3 cellular contexts compared by ENCODE assay signal in the genomic region with DNA sequence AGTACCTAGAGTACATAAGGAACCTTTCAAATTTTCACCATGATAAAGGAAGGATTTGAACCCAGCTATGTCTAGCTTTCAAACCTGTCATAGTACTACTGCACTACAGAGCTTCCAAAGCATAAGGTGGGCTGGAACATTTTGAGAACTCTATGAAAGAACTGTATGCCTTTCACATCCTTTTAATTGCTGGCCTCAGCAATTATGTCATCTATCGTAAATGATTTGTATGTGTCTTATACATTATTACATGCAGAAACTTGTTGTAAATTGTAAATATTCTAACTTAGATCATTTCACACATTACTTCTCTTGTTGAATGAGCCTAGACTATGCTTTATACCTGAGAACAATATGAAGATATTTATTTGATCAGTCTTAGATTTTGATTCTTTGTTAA.
A peak's percentile ranks its signal among the peaks of the same experiment; 100 is the strongest.
TF ChIP-seq lines count a peak whose summit lies in the region.

No MANE protein-coding gene starts in this region.

TF ChIP-seq in A549, 52 proteins besides CTCF, POLR2A, EP300 and RAD21:
- TF ChIP-seq HOXB5 (CRISPR knock-in tag; IDR thresholded peaks at IDR 0.05) (no peak), MAFK (IDR thresholded peaks at IDR 0.05; ENCODE audit: partially characterized antibody) (peak; percentile 45)

TF ChIP-seq in IMR-90, 13 proteins besides CTCF, POLR2A, EP300 and RAD21:
- TF ChIP-seq SMC3 (IDR thresholded peaks at IDR 0.05; ENCODE audit: low read depth, low read length) (no peak), MXI1 (IDR thresholded peaks at IDR 0.05; ENCODE audit: borderline replicate concordance, low read depth, low read length) (no peak), CEBPB (IDR thresholded peaks at IDR 0.05; ENCODE audit: low read depth, low read length) (no peak), RFX5 (IDR thresholded peaks at IDR 0.05; ENCODE audit: low read depth, low read length) (no peak), MAFK (IDR thresholded peaks at IDR 0.05; ENCODE audit: low read depth, low read length) (peak; percentile 71), CHD1 (IDR thresholded peaks at IDR 0.05; ENCODE audit: low read depth, low read length) (no peak)
- TF ChIP-seq, protein P1, sequence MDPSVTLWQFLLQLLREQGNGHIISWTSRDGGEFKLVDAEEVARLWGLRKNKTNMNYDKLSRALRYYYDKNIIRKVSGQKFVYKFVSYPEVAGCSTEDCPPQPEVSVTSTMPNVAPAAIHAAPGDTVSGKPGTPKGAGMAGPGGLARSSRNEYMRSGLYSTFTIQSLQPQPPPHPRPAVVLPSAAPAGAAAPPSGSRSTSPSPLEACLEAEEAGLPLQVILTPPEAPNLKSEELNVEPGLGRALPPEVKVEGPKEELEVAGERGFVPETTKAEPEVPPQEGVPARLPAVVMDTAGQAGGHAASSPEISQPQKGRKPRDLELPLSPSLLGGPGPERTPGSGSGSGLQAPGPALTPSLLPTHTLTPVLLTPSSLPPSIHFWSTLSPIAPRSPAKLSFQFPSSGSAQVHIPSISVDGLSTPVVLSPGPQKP (IDR thresholded peaks at IDR 0.05; ENCODE audit: borderline replicate concordance, low read depth, low read length), result no peak

TF ChIP-seq in K562, 482 proteins besides CTCF, POLR2A, EP300 and RAD21:
- no peak for TF ChIP-seq MED1 (CRISPR knock-in tag; IDR thresholded peaks at IDR 0.05; ENCODE audit: borderline replicate concordance)
- TF ChIP-seq FOXM1 (IDR thresholded peaks at IDR 0.05; ENCODE audit: low read depth), result no peak
- TF ChIP-seq FOXM1 (CRISPR knock-in tag; IDR thresholded peaks at IDR 0.05; ENCODE audit: low read depth), result no peak
- TF ChIP-seq PBX2 (CRISPR knock-in tag; IDR thresholded peaks at IDR 0.05; ENCODE audit: low read depth), result no peak
- no peak for TF ChIP-seq PBX2 (tag; conservative IDR thresholded peaks at IDR 0.05; ENCODE audit: low read depth)
- TF ChIP-seq ZNF316 (IDR thresholded peaks at IDR 0.05), result peak; percentile 4; the same call in 1 of the 2 replicates
- TF ChIP-seq ZNF324 (CRISPR knock-in tag; IDR thresholded peaks at IDR 0.05), result no peak
- TF ChIP-seq, protein P2, sequence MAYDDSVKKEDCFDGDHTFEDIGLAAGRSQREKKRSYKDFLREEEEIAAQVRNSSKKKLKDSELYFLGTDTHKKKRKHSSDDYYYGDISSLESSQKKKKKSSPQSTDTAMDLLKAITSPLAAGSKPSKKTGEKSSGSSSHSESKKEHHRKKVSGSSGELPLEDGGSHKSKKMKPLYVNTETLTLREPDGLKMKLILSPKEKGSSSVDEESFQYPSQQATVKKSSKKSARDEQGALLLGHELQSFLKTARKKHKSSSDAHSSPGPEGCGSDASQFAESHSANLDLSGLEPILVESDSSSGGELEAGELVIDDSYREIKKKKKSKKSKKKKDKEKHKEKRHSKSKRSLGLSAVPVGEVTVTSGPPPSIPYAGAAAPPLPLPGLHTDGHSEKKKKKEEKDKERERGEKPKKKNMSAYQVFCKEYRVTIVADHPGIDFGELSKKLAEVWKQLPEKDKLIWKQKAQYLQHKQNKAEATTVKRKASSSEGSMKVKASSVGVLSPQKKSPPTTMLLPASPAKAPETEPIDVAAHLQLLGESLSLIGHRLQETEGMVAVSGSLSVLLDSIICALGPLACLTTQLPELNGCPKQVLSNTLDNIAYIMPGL (CRISPR knock-in tag; IDR thresholded peaks at IDR 0.05), result no peak
- no peak for TF ChIP-seq ZNF584 (CRISPR knock-in tag; IDR thresholded peaks at IDR 0.05; ENCODE audit: low read depth)
